11 cellular contexts compared by ENCODE assay signal in the genomic region with DNA sequence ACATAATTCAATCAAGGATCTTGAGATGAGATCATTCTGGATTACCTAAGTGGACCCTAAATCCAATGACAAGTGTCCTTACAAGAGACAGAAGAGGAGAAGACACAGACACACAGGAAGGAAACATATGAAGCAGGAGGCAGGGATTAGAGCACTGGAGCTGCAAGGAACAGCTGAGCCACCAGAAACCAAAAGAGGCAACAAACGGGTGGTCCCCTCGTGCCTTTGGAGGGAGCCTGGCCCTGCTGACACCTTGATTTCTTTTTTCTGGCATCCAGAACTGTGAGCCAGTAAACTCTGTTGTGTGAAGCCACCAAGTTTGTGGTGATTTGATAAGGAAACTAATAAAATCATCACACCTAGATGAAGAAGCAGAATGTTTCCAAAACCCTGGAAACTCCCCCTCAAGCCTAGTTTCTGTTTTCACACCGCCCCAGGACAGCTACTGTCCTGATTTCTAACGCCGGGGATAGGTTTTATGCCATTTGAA.
DNase-seq lines count a peak whose midpoint lies in the region; ATAC-seq and TF ChIP-seq lines count a peak whose summit lies in the region.
"Had no signal": no experiment of that assay in that cellular context is flagged by ENCODE, and none has a peak within 500 bp of the region (broad histone marks: within the 10 kb centered on the region; RNA-seq: fewer than 3 reads in every experiment).

No MANE protein-coding gene starts in this region.

- no peak for ATAC-seq in activated T-cell treated with anti-CD3 and anti-CD28 coated beads, Interleukin-2, amount 50 U/mL, for 72 hours (replicated peaks in 1 of 2)
- no peak for ATAC-seq in gastroesophageal sphincter
- ATAC-seq in HG02759 (IDR thresholded peaks at IDR 0.05; ENCODE audit: unreplicated experiment) = no peak
- ATAC-seq in HG03439 (IDR thresholded peaks at IDR 0.05; ENCODE audit: unreplicated experiment) = no peak

- no peak for DNase-seq in activated T-cell treated with anti-CD3 and anti-CD28 coated beads, Interleukin-2, amount 50 U/mL, for 72 hours
- DNase-seq in activated T-cell treated with anti-CD3 and anti-CD28 coated beads for 4 hours = no peak
- DNase-seq in activated naive CD8-positive, alpha-beta T cell treated with anti-CD3 and anti-CD28 coated beads for 36 hours = peak; percentile 18
- DNase-seq in activated CD4-positive, alpha-beta T cell treated with anti-CD3 and anti-CD28 coated beads for 4 hours = no peak
- DNase-seq: trophoblast cell had no signal

- no peaks in the 10 kb centered on the region for H3K9me3 ChIP-seq in gastroesophageal sphincter
- peaks cover 0 to 4% (median 0%) of the 10 kb centered on the region in 5 donors for H3K9me3 ChIP-seq in subcutaneous abdominal adipose tissue (ENCODE audit: control insufficient read depth in 5 of 5, low read length in 5 of 5)
- H3K9me3 ChIP-seq: SJSA1 had no signal

- H3K4me1 ChIP-seq in gastroesophageal sphincter = peaks cover 7 to 59% (median 18%) of the 10 kb centered on the region in 3 donors
- H3K4me1 ChIP-seq in subcutaneous abdominal adipose tissue (ENCODE audit: control insufficient read depth in 5 of 5, insufficient read depth in 5 of 5, low read length in 5 of 5) = peaks cover 16 to 48% (median 35%) of the 10 kb centered on the region in 5 donors

- TF ChIP-seq EP300 in gastroesophageal sphincter (IDR thresholded peaks at IDR 0.05) = no peak

- H3K36me3 Mint-ChIP-seq in activated T-cell treated with anti-CD3 and anti-CD28 coated beads, Interleukin-2, amount 50 U/mL, for 72 hours (ENCODE audit: insufficient read depth in 2 of 2) = peaks cover 2 to 12% of the 10 kb centered on the region in 2 donors
- H3K36me3 Mint-ChIP-seq in activated naive CD8-positive, alpha-beta T cell treated with anti-CD3 and anti-CD28 coated beads for 36 hours = peaks cover 17% of the 10 kb centered on the region

- TF ChIP-seq POLR2A in gastroesophageal sphincter (IDR thresholded peaks at IDR 0.05) = no peak

- no peak for TF ChIP-seq CTCF in gastroesophageal sphincter (IDR thresholded peaks at IDR 0.05)

- H3K27ac ChIP-seq in gastroesophageal sphincter (peak overlapping the region in 3 of 4 donors; percentile 48 to 82 (median 78)), subcutaneous abdominal adipose tissue (ENCODE audit: low read depth, low read length) (peak overlapping the region; percentile 29)
- H3K27ac ChIP-seq: SJSA1 had no signal

- H3K4me1 Mint-ChIP-seq in activated T-cell treated with anti-CD3 and anti-CD28 coated beads, Interleukin-2, amount 50 U/mL, for 72 hours (ENCODE audit: low read depth) = peaks cover 65% of the 10 kb centered on the region
- peaks cover 67% of the 10 kb centered on the region for H3K4me1 Mint-ChIP-seq in activated naive CD8-positive, alpha-beta T cell treated with anti-CD3 and anti-CD28 coated beads for 36 hours

- peak overlapping the region; percentile 23 to 40 for H3K4me3 Mint-ChIP-seq in activated T-cell treated with anti-CD3 and anti-CD28 coated beads, Interleukin-2, amount 50 U/mL, for 72 hours
- H3K4me3 Mint-ChIP-seq in activated naive CD8-positive, alpha-beta T cell treated with anti-CD3 and anti-CD28 coated beads for 36 hours = no peak overlapping the region

- no peak overlapping the region for H3K9ac ChIP-seq in subcutaneous abdominal adipose tissue (ENCODE audit: low read length in 5 of 5)

- H3K27me3 Mint-ChIP-seq in activated T-cell treated with anti-CD3 and anti-CD28 coated beads, Interleukin-2, amount 50 U/mL, for 72 hours (ENCODE audit: low read depth) = no peaks in the 10 kb centered on the region
- H3K27me3 Mint-ChIP-seq in activated naive CD8-positive, alpha-beta T cell treated with anti-CD3 and anti-CD28 coated beads for 36 hours = no peaks in the 10 kb centered on the region

- H3K4me3 ChIP-seq in gastroesophageal sphincter = no peak overlapping the region
- H3K4me3 ChIP-seq in subcutaneous abdominal adipose tissue (ENCODE audit: low read depth in 1 of 5, low read length in 5 of 5) = peak overlapping the region in 2 of 5 donors; percentile 26 to 47
- H3K4me3 ChIP-seq: SJSA1, skin epidermis had no signal

- WGBS in gastroesophageal sphincter (ENCODE audit: low coverage in 1 of 2), 2 donors = 46 to 65% methylated on average over 5 of the region's 5 CpGs

- no peaks in the 10 kb centered on the region for H3K27me3 ChIP-seq in gastroesophageal sphincter
- H3K27me3 ChIP-seq in subcutaneous abdominal adipose tissue (ENCODE audit: control insufficient read depth in 5 of 5, insufficient read depth in 4 of 5, low read length in 5 of 5) = peaks cover 0 to 8% (median 0%) of the 10 kb centered on the region in 5 donors

- H3K9me3 Mint-ChIP-seq in activated T-cell treated with anti-CD3 and anti-CD28 coated beads, Interleukin-2, amount 50 U/mL, for 72 hours = peaks cover 0 to 4% of the 10 kb centered on the region in 2 donors
- peaks cover 4% of the 10 kb centered on the region for H3K9me3 Mint-ChIP-seq in activated naive CD8-positive, alpha-beta T cell treated with anti-CD3 and anti-CD28 coated beads for 36 hours

- H3K27ac Mint-ChIP-seq in activated T-cell treated with anti-CD3 and anti-CD28 coated beads, Interleukin-2, amount 50 U/mL, for 72 hours = no peak overlapping the region
- peak overlapping the region; percentile 36 for H3K27ac Mint-ChIP-seq in activated naive CD8-positive, alpha-beta T cell treated with anti-CD3 and anti-CD28 coated beads for 36 hours

- H3K36me3 ChIP-seq in gastroesophageal sphincter (no peaks in the 10 kb centered on the region), subcutaneous abdominal adipose tissue (ENCODE audit: control insufficient read depth in 5 of 5, insufficient read depth in 5 of 5, low read length in 5 of 5) (no peaks in the 10 kb centered on the region)
- H3K36me3 ChIP-seq: SJSA1 had no signal
